ENCODE assay signal across 33 cellular contexts in the genomic region with DNA sequence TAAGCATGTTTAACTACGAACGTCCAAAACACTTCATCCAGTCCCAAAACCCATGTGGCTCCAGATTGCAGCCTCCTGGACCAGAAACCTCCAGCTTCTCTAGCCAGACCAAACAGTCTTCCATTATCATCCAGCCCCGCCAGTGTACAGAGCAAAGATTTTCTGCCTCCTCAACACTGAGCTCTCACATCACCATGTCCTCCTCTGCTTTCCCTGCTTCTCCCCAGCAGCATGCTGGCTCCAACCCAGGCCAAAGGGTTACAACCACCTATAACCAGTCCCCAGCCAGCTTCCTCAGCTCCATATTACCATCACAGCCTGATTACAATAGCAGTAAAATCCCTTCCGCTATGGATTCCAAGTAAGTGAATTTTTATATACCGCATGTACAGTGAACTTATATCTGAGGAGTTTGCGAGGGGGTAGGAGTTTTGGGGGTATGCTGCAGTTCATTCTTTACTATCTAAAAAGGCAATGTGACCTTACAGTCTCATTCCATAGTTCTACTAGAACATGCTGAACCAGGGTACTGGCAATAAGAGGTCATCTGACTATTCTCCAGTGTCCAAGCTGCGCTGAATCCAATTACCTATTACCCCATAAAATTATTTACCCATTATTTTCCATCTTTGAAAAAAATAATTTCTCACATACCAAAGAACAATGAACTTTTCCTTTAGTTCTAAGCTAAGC. TPM values are rescaled to one million over a fixed set of nuclear protein-coding genes. Genes with fewer than 3 reads are reported as not detected.
"Had no signal": no experiment of that assay in that cellular context is flagged by ENCODE, and none has a peak within 500 bp of the region (broad histone marks: within the 10 kb centered on the region; RNA-seq: fewer than 3 reads in every experiment).

No MANE protein-coding gene starts in this region.

- H3K27me3 Mint-ChIP-seq: activated B cell treated with CpG ODN at 0.5 μM for 24 hours; activated CD8-positive, alpha-beta memory T cell treated with anti-CD3 and anti-CD28 coated beads, Interleukin-2, amount 10 ng/mL, durations not matched to agents 7 days and 5 days; activated naive CD8-positive, alpha-beta T cell; stimulated activated naive CD8-positive, alpha-beta T cell treated with anti-CD3 and anti-CD28 coated beads, Interleukin-15, Interleukin-2, amounts not matched to agents 100 ng/mL and 50 ng/mL, for 24 hours; T-cell had no signal

- H3K9me3 Mint-ChIP-seq: activated B cell treated with CpG ODN at 0.5 μM for 24 hours; activated T-cell treated with anti-CD3 and anti-CD28 coated beads, Interleukin-2, amount 50 U/mL, for 72 hours; effector memory CD8-positive, alpha-beta T cell; stimulated activated effector memory CD8-positive, alpha-beta T cell treated with anti-CD3 and anti-CD28 coated beads, Interleukin-12 subunit alpha, Interleukin-12 subunit beta, amount 100 ng/mL, for 72 hours; stimulated activated naive CD8-positive, alpha-beta T cell treated with anti-CD3 and anti-CD28 coated beads, Interleukin-15, Interleukin-2, amounts not matched to agents 100 ng/mL and 50 ng/mL, for 24 hours; T-cell had no signal

- H3K27me3 ChIP-seq: body of pancreas, colonic mucosa, gastroesophageal sphincter, thyroid gland, upper lobe of left lung had no signal

- H3K4me1 Mint-ChIP-seq: stimulated activated effector memory CD8-positive, alpha-beta T cell treated with anti-CD3 and anti-CD28 coated beads, Interleukin-12 subunit alpha, Interleukin-12 subunit beta, amount 100 ng/mL, for 72 hours; T-cell had no signal

- H3K36me3 ChIP-seq: colonic mucosa, gastroesophageal sphincter, thyroid gland, upper lobe of left lung had no signal

- H3K27ac ChIP-seq: body of pancreas, colonic mucosa, gastroesophageal sphincter, thyroid gland, upper lobe of left lung had no signal

- H3K27ac Mint-ChIP-seq: activated B cell treated with CpG ODN at 0.5 μM for 24 hours; activated CD8-positive, alpha-beta memory T cell treated with anti-CD3 and anti-CD28 coated beads, Interleukin-2, amount 10 ng/mL, durations not matched to agents 7 days and 5 days; activated CD8-positive, alpha-beta T cell treated with anti-CD3 and anti-CD28 coated beads, Interleukin-2, amount 10 ng/mL, durations not matched to agents 7 days and 5 days; activated naive CD8-positive, alpha-beta T cell; activated T-cell treated with anti-CD3 and anti-CD28 coated beads, Interleukin-2, amount 50 U/mL, for 72 hours; effector memory CD8-positive, alpha-beta T cell; stimulated activated effector memory CD8-positive, alpha-beta T cell treated with anti-CD3 and anti-CD28 coated beads, Interleukin-12 subunit alpha, Interleukin-12 subunit beta, amount 100 ng/mL, for 72 hours; stimulated activated naive CD8-positive, alpha-beta T cell treated with anti-CD3 and anti-CD28 coated beads, Interleukin-15, Interleukin-2, amounts not matched to agents 100 ng/mL and 50 ng/mL, for 24 hours; T-cell had no signal

- H3K9me3 ChIP-seq: body of pancreas, colonic mucosa, gastroesophageal sphincter, mucosa of descending colon, thyroid gland, upper lobe of left lung had no signal

- H3K4me3 Mint-ChIP-seq: activated B cell treated with CpG ODN at 0.5 μM for 24 hours; activated CD8-positive, alpha-beta memory T cell treated with anti-CD3 and anti-CD28 coated beads, Interleukin-2, amount 10 ng/mL, durations not matched to agents 7 days and 5 days; activated CD8-positive, alpha-beta T cell treated with anti-CD3 and anti-CD28 coated beads, Interleukin-2, amount 10 ng/mL, durations not matched to agents 7 days and 5 days; activated naive CD8-positive, alpha-beta T cell; activated T-cell treated with anti-CD3 and anti-CD28 coated beads, Interleukin-2, amount 50 U/mL, for 72 hours; effector memory CD8-positive, alpha-beta T cell; stimulated activated effector memory CD8-positive, alpha-beta T cell treated with anti-CD3 and anti-CD28 coated beads, Interleukin-12 subunit alpha, Interleukin-12 subunit beta, amount 100 ng/mL, for 72 hours; stimulated activated naive CD8-positive, alpha-beta T cell treated with anti-CD3 and anti-CD28 coated beads, Interleukin-15, Interleukin-2, amounts not matched to agents 100 ng/mL and 50 ng/mL, for 24 hours; T-cell had no signal

- H3K36me3 Mint-ChIP-seq: activated CD8-positive, alpha-beta memory T cell treated with anti-CD3 and anti-CD28 coated beads, Interleukin-2, amount 10 ng/mL, durations not matched to agents 7 days and 5 days; activated naive CD8-positive, alpha-beta T cell; stimulated activated effector memory CD8-positive, alpha-beta T cell treated with anti-CD3 and anti-CD28 coated beads, Interleukin-12 subunit alpha, Interleukin-12 subunit beta, amount 100 ng/mL, for 72 hours; T-cell had no signal

- H3K4me1 ChIP-seq: body of pancreas, colonic mucosa, gastroesophageal sphincter, thyroid gland, upper lobe of left lung had no signal

- DNase-seq: activated B cell treated with CpG ODN at 0.5 μM for 24 hours; activated CD4-positive, alpha-beta T cell treated with anti-CD3 and anti-CD28 coated beads, Interleukin-2, amount 50 U/mL, for 1 hour; activated CD8-positive, alpha-beta memory T cell treated with anti-CD3 and anti-CD28 coated beads, Interleukin-2, amount 10 ng/mL, durations not matched to agents 7 days and 5 days; activated CD8-positive, alpha-beta T cell treated with anti-CD3 and anti-CD28 coated beads, Interleukin-2, amount 10 ng/mL, durations not matched to agents 7 days and 5 days; activated naive CD4-positive, alpha-beta T cell; activated T-cell treated with anti-CD3 and anti-CD28 coated beads for 4 hours; activated T-cell treated with anti-CD3 and anti-CD28 coated beads, Interleukin-2, amount 50 U/mL, for 72 hours; aorta; body of pancreas; cerebellar nuclear complex; colonic mucosa; effector memory CD8-positive, alpha-beta T cell; erythroblast; mucosa of descending colon; posterior cingulate gyrus; small intestine; stimulated activated CD4-positive, alpha-beta T cell treated with anti-CD3 and anti-CD28 coated beads, Interleukin-4, amount 100 ng/mL, for 24 hours; T-cell; thyroid gland; upper lobe of left lung had no signal

- ATAC-seq: activated CD8-positive, alpha-beta memory T cell treated with anti-CD3 and anti-CD28 coated beads, Interleukin-2, amount 10 ng/mL, durations not matched to agents 7 days and 5 days; activated CD8-positive, alpha-beta T cell treated with anti-CD3 and anti-CD28 coated beads, Interleukin-2, amount 10 ng/mL, durations not matched to agents 7 days and 5 days; activated T-cell treated with anti-CD3 and anti-CD28 coated beads, Interleukin-2, amount 50 U/mL, for 72 hours; body of pancreas; effector memory CD8-positive, alpha-beta T cell; gastroesophageal sphincter; left lobe of liver; mucosa of descending colon; sciatic nerve; stimulated activated effector memory CD8-positive, alpha-beta T cell treated with anti-CD3 and anti-CD28 coated beads, Interleukin-12 subunit alpha, Interleukin-12 subunit beta, amount 100 ng/mL, for 72 hours; T-cell had no signal

- H3K4me3 ChIP-seq: body of pancreas, colonic mucosa, gastroesophageal sphincter, lung, mucosa of descending colon, thyroid gland, upper lobe of left lung had no signal

RNA-seq across cellular contexts. Expression of a gene that starts 3.1 kb away (rescaled TPM):
- total RNA-seq: activated B cell treated with CpG ODN at 0.5 μM for 24 hours; activated CD8-positive, alpha-beta memory T cell treated with anti-CD3 and anti-CD28 coated beads, Interleukin-2, amount 10 ng/mL, durations not matched to agents 7 days and 5 days; activated CD8-positive, alpha-beta T cell treated with anti-CD3 and anti-CD28 coated beads, Interleukin-2, amount 10 ng/mL, durations not matched to agents 7 days and 5 days; activated T-cell treated with anti-CD3 and anti-CD28 coated beads, Interleukin-2, amount 50 U/mL, for 72 hours; kidney epithelial cell; left lobe of liver; T-cell; T-helper 2 cell treated with Interferon-gamma antibody and Interleukin-4, amounts not matched to agents 100 ng/mL and 5 ng/mL, for 36 hours; upper lobe of left lung had no signal

RNA-seq across cellular contexts. Expression of a gene that starts 18.5 kb away (rescaled TPM):
- total RNA-seq: activated B cell treated with CpG ODN at 0.5 μM for 24 hours; activated CD8-positive, alpha-beta T cell treated with anti-CD3 and anti-CD28 coated beads, Interleukin-2, amount 10 ng/mL, durations not matched to agents 7 days and 5 days; aorta; body of pancreas; colonic mucosa; kidney epithelial cell; left lobe of liver; lung; mesenteric fat pad; mucosa of descending colon; myocyte; omental fat pad; sciatic nerve; subcutaneous adipose tissue; T-cell; T-helper 2 cell treated with Interferon-gamma antibody and Interleukin-4, amounts not matched to agents 100 ng/mL and 5 ng/mL, for 36 hours; thyroid gland; upper lobe of left lung had no signal
